ENCODE assay signal across 9 cellular contexts in the genomic region with DNA sequence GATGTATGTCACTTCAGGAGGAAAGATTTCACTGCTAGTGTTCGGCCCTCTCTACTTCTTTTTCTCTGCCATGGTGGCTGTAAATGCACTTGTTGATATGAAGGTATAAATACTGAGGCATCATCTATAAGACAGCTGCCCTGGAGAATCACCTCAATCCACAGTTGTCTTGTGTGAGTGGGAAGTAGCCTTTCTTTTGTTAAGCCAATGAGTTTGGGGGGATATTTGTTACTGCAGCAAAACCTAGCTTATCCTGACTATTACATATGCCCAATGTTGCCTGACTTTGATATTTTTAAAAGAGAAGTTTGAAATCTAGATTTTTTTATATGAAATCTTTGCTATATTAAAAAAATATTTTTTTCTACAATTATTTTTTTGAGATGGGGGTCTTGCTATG.
"Had no signal": no experiment of that assay in that cellular context is flagged by ENCODE, and none has a peak within 500 bp of the region (broad histone marks: within the 10 kb centered on the region; RNA-seq: fewer than 3 reads in every experiment).

No MANE protein-coding gene starts in this region.

- H3K36me3 ChIP-seq: HAP-1 had no signal

- H3K4me2 ChIP-seq: KMS-11 had no signal

- DNase-seq: GM23248, GOT3, H7, IMR-90, KBM-7 had no signal

- H3K4me3 ChIP-seq: GM23248, HAP-1 had no signal

- H2AFZ ChIP-seq: GM23248 had no signal

- H3K9ac ChIP-seq: GM23248, KMS-11 had no signal

- ATAC-seq: HCT116 had no signal

- H3K27ac ChIP-seq: GM23248, HL-60, KMS-11 had no signal

- H3K9me3 ChIP-seq: HAP-1 had no signal
